ENCODE assay signal across 1 cellular context in the genomic region with DNA sequence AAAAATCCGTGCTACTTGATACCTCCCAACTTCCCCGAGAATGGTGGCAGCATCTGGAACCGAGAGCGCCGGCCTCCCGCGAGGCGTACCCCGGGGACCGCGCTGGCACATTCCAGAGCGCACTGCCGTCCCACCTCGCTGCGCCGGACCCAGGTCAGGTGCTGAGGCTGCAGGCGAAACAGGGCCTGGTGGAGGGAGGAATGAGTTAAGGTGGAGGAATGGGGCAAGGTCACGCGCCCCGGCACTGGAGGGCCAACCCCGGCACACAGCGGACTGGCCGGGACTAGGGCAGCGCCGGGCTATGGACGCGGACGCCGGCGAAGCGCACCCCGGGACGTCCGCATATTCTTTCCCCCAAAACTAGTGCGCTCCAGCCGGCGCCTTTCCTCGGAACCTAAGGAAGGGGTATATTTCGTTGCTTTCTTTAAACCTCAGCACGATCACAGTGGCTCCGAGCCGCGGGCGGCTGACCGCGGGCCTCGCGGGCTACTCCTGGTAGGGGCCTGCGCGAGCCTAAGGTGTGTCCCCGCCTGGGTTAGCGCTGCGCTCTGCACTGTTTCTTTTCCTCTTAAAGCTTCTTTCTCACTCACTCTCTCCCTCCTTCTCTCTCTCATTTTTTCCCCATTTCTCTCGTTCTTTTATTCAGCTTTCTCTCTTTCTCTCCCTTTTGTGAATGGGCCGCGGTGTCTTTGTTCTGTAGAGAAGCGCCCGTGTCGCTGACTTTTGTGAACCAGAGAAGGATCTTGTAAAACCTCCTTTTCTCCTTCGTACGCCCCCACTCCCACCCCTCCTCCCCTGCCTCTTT.
TF ChIP-seq lines count a peak whose summit lies in the region.

No MANE protein-coding gene starts in this region.

TF ChIP-seq in WTC11, 78 proteins besides CTCF, POLR2A, EP300 and RAD21 (continued from another document):
- TF ChIP-seq STAT6 (CRISPR knock-in tag; conservative IDR thresholded peaks at IDR 0.05; ENCODE audit: low read depth) = no peak
- TF ChIP-seq, protein P1, sequence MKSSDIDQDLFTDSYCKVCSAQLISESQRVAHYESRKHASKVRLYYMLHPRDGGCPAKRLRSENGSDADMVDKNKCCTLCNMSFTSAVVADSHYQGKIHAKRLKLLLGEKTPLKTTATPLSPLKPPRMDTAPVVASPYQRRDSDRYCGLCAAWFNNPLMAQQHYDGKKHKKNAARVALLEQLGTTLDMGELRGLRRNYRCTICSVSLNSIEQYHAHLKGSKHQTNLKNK (CRISPR knock-in tag; IDR thresholded peaks at IDR 0.05) = no peak
- TF ChIP-seq GABPB1 (CRISPR knock-in tag; IDR thresholded peaks at IDR 0.05) = no peak
- no peak for TF ChIP-seq FOXP4 (CRISPR knock-in tag; IDR thresholded peaks at IDR 0.05)
- no peak for TF ChIP-seq GRHL2 (CRISPR knock-in tag; IDR thresholded peaks at IDR 0.05; ENCODE audit: insufficient replicate concordance, severe bottlenecking)
- TF ChIP-seq SOX15 (CRISPR knock-in tag; IDR thresholded peaks at IDR 0.05) = no peak
- TF ChIP-seq NFATC4 (CRISPR knock-in tag; IDR thresholded peaks at IDR 0.05) = 0 out of 2 replicates have a peak, but pooled peaks have one; percentile 39
- 0 out of 2 replicates have a peak, but pooled peaks have one; percentile 38 for TF ChIP-seq ZNF512 (CRISPR knock-in tag; IDR thresholded peaks at IDR 0.05; ENCODE audit: borderline replicate concordance)
- no peak for TF ChIP-seq CDX4 (CRISPR knock-in tag; IDR thresholded peaks at IDR 0.05; ENCODE audit: borderline replicate concordance)
- TF ChIP-seq, protein P2, sequence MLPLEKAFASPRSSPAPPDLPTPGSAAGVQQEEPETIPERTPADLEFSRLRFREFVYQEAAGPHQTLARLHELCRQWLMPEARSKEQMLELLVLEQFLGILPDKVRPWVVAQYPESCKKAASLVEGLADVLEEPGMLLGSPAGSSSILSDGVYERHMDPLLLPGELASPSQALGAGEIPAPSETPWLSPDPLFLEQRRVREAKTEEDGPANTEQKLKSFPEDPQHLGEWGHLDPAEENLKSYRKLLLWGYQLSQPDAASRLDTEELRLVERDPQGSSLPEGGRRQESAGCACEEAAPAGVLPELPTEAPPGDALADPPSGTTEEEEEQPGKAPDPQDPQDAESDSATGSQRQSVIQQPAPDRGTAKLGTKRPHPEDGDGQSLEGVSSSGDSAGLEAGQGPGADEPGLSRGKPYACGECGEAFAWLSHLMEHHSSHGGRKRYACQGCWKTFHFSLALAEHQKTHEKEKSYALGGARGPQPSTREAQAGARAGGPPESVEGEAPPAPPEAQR (CRISPR knock-in tag; IDR thresholded peaks at IDR 0.05) = no peak
- TF ChIP-seq ATF2 (CRISPR knock-in tag; IDR thresholded peaks at IDR 0.05; ENCODE audit: borderline replicate concordance, low read depth) = no peak
- TF ChIP-seq ZNF532 (CRISPR knock-in tag; IDR thresholded peaks at IDR 0.05; ENCODE audit: borderline replicate concordance) = no peak
- no peak for TF ChIP-seq E2F4 (CRISPR knock-in tag; IDR thresholded peaks at IDR 0.05; ENCODE audit: borderline replicate concordance, low read depth)
